ENCODE assay signal across 8 cellular contexts in genomic region chr15:74780983-74781672, GRCh38.
DNase-seq lines count a peak whose midpoint lies in the region; ATAC-seq and TF ChIP-seq lines count a peak whose summit lies in the region.

No MANE protein-coding gene starts in this region.

- peak overlapping the region; percentile 91 for H3K4me2 ChIP-seq in OCI-LY1 (ENCODE audit: low read length)

- peaks cover 87% of the 10 kb centered on the region for H3K4me1 ChIP-seq in OCI-LY1 (ENCODE audit: insufficient read depth, low read length, severe bottlenecking)
- H3K4me1 ChIP-seq in mucosa of rectum (ENCODE audit: control insufficient read depth in 2 of 2, insufficient read depth in 2 of 2, low read length in 2 of 2): peaks cover 57 to 69% of the 10 kb centered on the region in 2 donors

- peak overlapping the region; percentile 97 for H3K4me3 ChIP-seq in OCI-LY1 (ENCODE audit: low read depth, low read length, poor library complexity, severe bottlenecking)
- H3K4me3 ChIP-seq in cardiac fibroblast (replicated peaks in 1 of 2; ENCODE audit: low read depth in 2 of 2, low read length in 2 of 2): peak overlapping the region; percentile 6 to 53
- peak overlapping the region; percentile 44 to 76 for H3K4me3 ChIP-seq in mucosa of rectum (ENCODE audit: low read length in 2 of 2)

- no peaks in the 10 kb centered on the region for H3K9me2 ChIP-seq in OCI-LY1 (ENCODE audit: low read depth, low read length)

- H3K27ac ChIP-seq in OCI-LY1 (ENCODE audit: low read depth, low read length, poor library complexity, severe bottlenecking): peak overlapping the region; percentile 100
- peak overlapping the region; percentile 80 to 86 for H3K27ac ChIP-seq in mucosa of rectum (ENCODE audit: low read depth in 2 of 2, low read length in 2 of 2)

- DNase-seq in cardiac fibroblast (ENCODE audit: low read depth in 2 of 2): peak; percentile 31
- DNase-seq in NCI-H2227 treated with DMSO at 0.1 percent for 48 hours (lab: John Stamatoyannopoulos, UW): no peak
- no peak for DNase-seq in midbrain (lab: John Stamatoyannopoulos, UW)
- DNase-seq in NCI-H2196 treated with DMSO at 0.1 percent for 48 hours (lab: John Stamatoyannopoulos, UW; ENCODE audit: unreplicated experiment): no peak

- peak overlapping the region; percentile 89 for H3K9ac ChIP-seq in OCI-LY1 (ENCODE audit: low read length)
- peak overlapping the region; percentile 54 to 70 for H3K9ac ChIP-seq in mucosa of rectum (ENCODE audit: low read depth in 1 of 2, low read length in 2 of 2)

- H3F3A ChIP-seq in OCI-LY1 (ENCODE audit: insufficient read depth, low read length): peaks cover 35% of the 10 kb centered on the region

- H3K27me3 ChIP-seq in OCI-LY1 (ENCODE audit: insufficient read depth, low read length): no peaks in the 10 kb centered on the region
- no peaks in the 10 kb centered on the region for H3K27me3 ChIP-seq in mucosa of rectum (ENCODE audit: control insufficient read depth in 2 of 2, insufficient read depth in 2 of 2, low read length in 2 of 2)

- TF ChIP-seq CTCF in OCI-LY1 (IDR thresholded peaks at IDR 0.05; ENCODE audit: low read length): no peak
- TF ChIP-seq CTCF in cardiac fibroblast (IDR thresholded peaks at IDR 0.05; ENCODE audit: low read depth, low read length): no peak

- H3K9me3 ChIP-seq in OCI-LY1 (ENCODE audit: low read length) (no peaks in the 10 kb centered on the region), mucosa of rectum (ENCODE audit: control insufficient read depth in 2 of 2, low read length in 2 of 2) (no peaks in the 10 kb centered on the region)

- H3K36me3 ChIP-seq in OCI-LY1 (ENCODE audit: insufficient read depth, low read length): peaks cover 29% of the 10 kb centered on the region; the same call in 1 of the 2 replicates
- peaks cover 6 to 7% of the 10 kb centered on the region in 2 donors for H3K36me3 ChIP-seq in mucosa of rectum (ENCODE audit: control insufficient read depth in 2 of 2, insufficient read depth in 2 of 2, low read length in 2 of 2)

- peak; percentile 1 for ATAC-seq in GM18909 (IDR thresholded peaks at IDR 0.05; ENCODE audit: poor library complexity, unreplicated experiment)
- no peak for ATAC-seq in HG02884 (IDR thresholded peaks at IDR 0.05; ENCODE audit: unreplicated experiment)

- peaks cover 22% of the 10 kb centered on the region for H3K79me2 ChIP-seq in OCI-LY1 (ENCODE audit: insufficient read depth, low read length)

- no peaks in the 10 kb centered on the region for H4K20me1 ChIP-seq in OCI-LY1 (ENCODE audit: insufficient read depth, low read length)

- H2AFZ ChIP-seq in OCI-LY1 (ENCODE audit: low read length): no peak overlapping the region

Comparison
In these comparisons a context has a peak if more than half of its experiments do, and no peak if none do; other contexts are left out.
1. H3K4me3 ChIP-seq: peak in every context shown above with its lines; median percentile 97 in OCI-LY1; 60 in mucosa of rectum; 30 in cardiac fibroblast.
2. DNase-seq: peak in cardiac fibroblast (2 of 2); none in NCI-H2227 treated with DMSO at 0.1 percent for 48 hours (single experiment), midbrain (single experiment) and NCI-H2196 treated with DMSO at 0.1 percent for 48 hours (single experiment).